In the genomic region with DNA sequence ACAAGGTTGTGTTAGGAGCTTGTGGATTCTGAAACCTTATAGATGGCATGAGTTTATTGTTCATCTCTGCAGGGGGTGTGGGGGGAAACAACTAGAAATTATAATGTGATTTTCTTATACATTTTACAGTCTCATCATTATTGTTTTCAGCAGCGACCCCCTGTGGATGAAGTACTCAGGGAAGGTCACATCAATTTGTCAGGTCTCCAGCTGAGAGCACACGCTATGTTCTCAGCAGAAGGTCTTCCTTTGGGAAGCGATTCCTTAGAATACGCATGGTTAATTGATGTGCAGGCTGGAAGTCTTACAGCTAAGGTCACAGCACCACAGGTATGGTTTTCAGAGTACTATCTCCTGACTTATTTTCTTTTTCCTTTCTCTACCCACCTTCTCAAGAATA, we compare ENCODE assay signal across 1 cellular context.
TF ChIP-seq lines count a peak whose summit lies in the region.

No MANE protein-coding gene starts in this region.

TF ChIP-seq in GM12878, 131 proteins besides CTCF, POLR2A, EP300 and RAD21 (continued from another document):
- no peak for TF ChIP-seq SRF (IDR thresholded peaks at IDR 0.05; ENCODE audit: low read depth in 2 of 2, low read length in 2 of 2)
- TF ChIP-seq SIN3A (IDR thresholded peaks at IDR 0.05; ENCODE audit: low read depth, low read length): no peak
